8 cellular contexts compared by ENCODE assay signal in genomic region chr4:25159837-25160713, GRCh38. TPM values are rescaled to one million over a fixed set of nuclear protein-coding genes. Genes with fewer than 3 reads are reported as not detected.
DNase-seq lines count a peak whose midpoint lies in the region; ATAC-seq lines count a peak whose summit lies in the region.

Gene SEPSECS, minus strand, starts transcription at chr4:25160449. Its CDS starts 80 bp downstream, at chr4:25160369.

- peak within 1 kb of the TSS; percentile 88 to 90 for H3K4me3 Mint-ChIP-seq in effector memory CD8-positive, alpha-beta T cell
- H3K4me3 Mint-ChIP-seq in memory B cell = peak within 1 kb of the TSS; percentile 91

- peaks cover 30 to 44% of the 10 kb centered on the region in 2 donors for H3K4me1 Mint-ChIP-seq in effector memory CD8-positive, alpha-beta T cell (ENCODE audit: low read depth in 2 of 2)
- H3K4me1 Mint-ChIP-seq in memory B cell = peaks cover 23% of the 10 kb centered on the region

- no peaks in the 10 kb centered on the region for H3K27me3 Mint-ChIP-seq in effector memory CD8-positive, alpha-beta T cell
- H3K27me3 Mint-ChIP-seq in memory B cell = no peaks in the 10 kb centered on the region

- peak within 1 kb of the TSS; percentile 98 to 100 for H3K27ac Mint-ChIP-seq in effector memory CD8-positive, alpha-beta T cell
- H3K27ac Mint-ChIP-seq in memory B cell = peak within 1 kb of the TSS; percentile 95

- H3K36me3 Mint-ChIP-seq in effector memory CD8-positive, alpha-beta T cell (ENCODE audit: insufficient read depth) = peaks cover 19% of the 10 kb centered on the region
- peaks cover 3% of the 10 kb centered on the region for H3K36me3 Mint-ChIP-seq in memory B cell

- DNase-seq in COLO668 (lab: John Stamatoyannopoulos, UW; ENCODE audit: unreplicated experiment) (peak; percentile 96), HT1080 (ENCODE audit: low read depth) (peak; percentile 95), NOMO-1 treated with DMSO at 0.1 percent for 48 hours (lab: John Stamatoyannopoulos, UW; ENCODE audit: unreplicated experiment) (peak; percentile 95), memory B cell (ENCODE audit: low spot score in 2 of 2) (peak; percentile 81 to 86)
- DNase-seq in activated CD8-positive, alpha-beta memory T cell treated with anti-CD3 and anti-CD28 coated beads for 48 hours (ENCODE audit: low read depth in 2 of 3, low spot score in 2 of 3) = peak; percentile 73 to 84 (median 79)
- DNase-seq in effector memory CD8-positive, alpha-beta T cell = peak; percentile 88 to 91 (median 90)
- peak; percentile 81 for DNase-seq in stimulated activated CD8-positive, alpha-beta memory T cell treated with anti-CD3 and anti-CD28 coated beads, Interleukin-12 subunit alpha, Interleukin-12 subunit beta, amount 100 ng/mL, for 24 hours (ENCODE audit: extremely low read depth)

- ATAC-seq in GM21360 (IDR thresholded peaks at IDR 0.05; ENCODE audit: unreplicated experiment) (peak; percentile 89), memory B cell (ENCODE audit: low read depth) (peak; percentile 82)
- peak; percentile 86 for ATAC-seq in effector memory CD8-positive, alpha-beta T cell (replicated peaks)

- H3K9me3 Mint-ChIP-seq in effector memory CD8-positive, alpha-beta T cell = no peaks in the 10 kb centered on the region
- H3K9me3 Mint-ChIP-seq in memory B cell = no peaks in the 10 kb centered on the region

RNA-seq across cellular contexts. Expression of gene SEPSECS, which starts in this region (rescaled TPM):
- 3.0 and 7.6 TPM in 2 replicates for total RNA-seq in HT1080 (2014; rRNA removed; shearing (Covaris generic))
- polyA plus RNA-seq in HT1080 (2015; cell fraction: cytosol; rRNA removed) = 4.2 and 5.6 TPM in 2 replicates
- polyA plus RNA-seq in HT1080 (2015; cell fraction: nucleus; rRNA removed) = 11.6 and 16.5 TPM in 2 replicates

Comparison
In these comparisons a context has a peak if more than half of its experiments do, and no peak if none do; other contexts are left out.
1. Peak in every context shown above with its lines: DNase-seq and ATAC-seq.